ENCODE assay signal across 14 cellular contexts in genomic region chr1:221706862-221707582, GRCh38. TPM values are rescaled to one million over a fixed set of nuclear protein-coding genes. Genes with fewer than 3 reads are reported as not detected.
DNase-seq lines count a peak whose midpoint lies in the region; ATAC-seq and TF ChIP-seq lines count a peak whose summit lies in the region.
"Had no signal": no experiment of that assay in that cellular context is flagged by ENCODE, and none has a peak within 500 bp of the region (broad histone marks: within the 10 kb centered on the region; RNA-seq: fewer than 3 reads in every experiment).

No MANE protein-coding gene starts in this region.

- H3K36me3 ChIP-seq in IMR-90 (ENCODE audit: control insufficient read depth, insufficient read depth, low read length): peaks cover 37% of the 10 kb centered on the region
- H3K36me3 ChIP-seq in esophagus muscularis mucosa: peaks cover 0 to 18% (median 11%) of the 10 kb centered on the region in 4 donors
- H3K36me3 ChIP-seq in smooth muscle cell (ENCODE audit: low read depth): peaks cover 21% of the 10 kb centered on the region

- no peak overlapping the region for H4K91ac ChIP-seq in IMR-90 (ENCODE audit: insufficient read depth, low read depth, low read length)

- H2BK15ac ChIP-seq in IMR-90 (ENCODE audit: low read depth, low read length): no peak overlapping the region

- DNase-seq in IMR-90 (no peak), OCI-M1 (lab: John Stamatoyannopoulos, UW) (peak; percentile 41), esophagus muscularis mucosa (ENCODE audit: extremely low spot score) (no peak), smooth muscle cell (lab: John Stamatoyannopoulos, UW; ENCODE audit: unreplicated experiment) (no peak), KG1 (lab: John Stamatoyannopoulos, UW) (no peak)
- no peak for DNase-seq in activated T-cell treated with anti-CD3 and anti-CD28 coated beads, Interleukin-2, amount 50 U/mL, for 1 hour
- DNase-seq: activated naive CD4-positive, alpha-beta T cell treated with anti-CD3 and anti-CD28 coated beads for 36 hours; C1 segment of cervical spinal cord; DMS79; effector memory CD8-positive, alpha-beta T cell; naive thymus-derived CD4-positive, alpha-beta T cell; NCI-H1436; NCI-H226 had no signal

- CTCF ChIA-PET in IMR-90 (lab: Yijun Ruan, JAX): no interaction called here

- no peak overlapping the region for H3K56ac ChIP-seq in IMR-90 (ENCODE audit: extremely low read depth, insufficient read depth, low read length)

- H3K79me1 ChIP-seq in IMR-90 (ENCODE audit: low read depth in 1 of 2, low read length in 2 of 2): peaks cover 36 to 85% of the 10 kb centered on the region in 2 experiments

- H3K9me3 ChIP-seq in IMR-90 (ENCODE audit: control insufficient read depth, insufficient read depth, low read length): no peaks in the 10 kb centered on the region
- no peaks in the 10 kb centered on the region for H3K9me3 ChIP-seq in esophagus muscularis mucosa
- H3K9me3 ChIP-seq in smooth muscle cell (replicated peaks; ENCODE audit: low read depth): no peaks in the 10 kb centered on the region

- peaks cover 22% of the 10 kb centered on the region for H3K9me1 ChIP-seq in IMR-90 (ENCODE audit: insufficient read depth, low read length)

- H3K18ac ChIP-seq in IMR-90 (ENCODE audit: low read depth, low read length): no peak overlapping the region

- intact Hi-C loops in IMR-90 (cut with micrococcal nuclease): no loop called here
- intact Hi-C loops in esophagus muscularis mucosa (cut with DNase I): no loop called here

- dilution Hi-C loops in IMR-90 (cut with HindIII; ENCODE audit: low sequenced_read_pairs, unreplicated experiment): no loop called here

- no peak for TF ChIP-seq CTCF in IMR-90 (conservative IDR thresholded peaks at IDR 0.05; ENCODE audit: low read depth, low read length)
- no peak for TF ChIP-seq CTCF in esophagus muscularis mucosa (IDR thresholded peaks at IDR 0.05)
- no peak for TF ChIP-seq CTCF in smooth muscle cell (IDR thresholded peaks at IDR 0.05; ENCODE audit: borderline replicate concordance, insufficient read depth, poor library complexity, severe bottlenecking)

- H2BK20ac ChIP-seq in IMR-90 (ENCODE audit: low read depth, low read length): no peak overlapping the region

- peak overlapping the region; percentile 21; the same call in 1 of the 2 replicates for H3K27ac ChIP-seq in IMR-90 (ENCODE audit: insufficient read depth, low read length)
- H3K27ac ChIP-seq in esophagus muscularis mucosa (replicated peaks in 1 of 4): peak overlapping the region; percentile 74 to 77 (median 76)
- peak overlapping the region; percentile 99 for H3K27ac ChIP-seq in smooth muscle cell (ENCODE audit: low read depth)

- H4K20me1 ChIP-seq in IMR-90 (ENCODE audit: insufficient read depth, low read length): peaks cover 10% of the 10 kb centered on the region; the same call in 1 of the 2 replicates
- no peaks in the 10 kb centered on the region for H4K20me1 ChIP-seq in smooth muscle cell (ENCODE audit: low read depth)

- H3K9ac ChIP-seq in IMR-90 (ENCODE audit: low read depth, low read length) (no peak overlapping the region), smooth muscle cell (ENCODE audit: low read depth) (peak overlapping the region; percentile 68)

- in situ Hi-C loops in IMR-90 (cut with MboI; ENCODE audit: low sequenced_read_pairs): no loop called here

- H4K5ac ChIP-seq in IMR-90 (ENCODE audit: low read depth, low read length): no peak overlapping the region

- peaks cover 19% of the 10 kb centered on the region for H3K4me1 ChIP-seq in IMR-90 (ENCODE audit: control insufficient read depth, insufficient read depth, low read length)
- peaks cover 23 to 76% (median 72%) of the 10 kb centered on the region in 4 donors for H3K4me1 ChIP-seq in esophagus muscularis mucosa
- H3K4me1 ChIP-seq in smooth muscle cell (ENCODE audit: low read depth): peaks cover 43% of the 10 kb centered on the region

- H3K4me3 ChIP-seq in IMR-90 (ENCODE audit: insufficient read depth, low read depth, low read length) (no peak overlapping the region), esophagus muscularis mucosa (no peak overlapping the region), smooth muscle cell (no peak overlapping the region)

- H2BK120ac ChIP-seq in IMR-90 (ENCODE audit: low read depth, low read length): no peak overlapping the region

- H3K27me3 ChIP-seq in IMR-90 (ENCODE audit: control insufficient read depth, insufficient read depth, low read length) (no peaks in the 10 kb centered on the region), esophagus muscularis mucosa (no peaks in the 10 kb centered on the region), smooth muscle cell (ENCODE audit: low read depth) (no peaks in the 10 kb centered on the region)

- no CpG with 5 or more reads among the region's 8 CpGs for WGBS in IMR-90 (ENCODE audit: extremely low coverage in 2 of 2, insufficient read length in 1 of 2), 2 experiments
- WGBS in esophagus muscularis mucosa: 59% methylated on average over 8 of the region's 8 CpGs
- 40% methylated on average over 8 of the region's 8 CpGs for WGBS in smooth muscle cell (ENCODE audit: low lambda C conversion rate)

- ATAC-seq in IMR-90 (ENCODE audit: low read depth): no peak
- no peak for ATAC-seq in HG02852 (IDR thresholded peaks at IDR 0.05; ENCODE audit: unreplicated experiment)

- no peak overlapping the region for H3K14ac ChIP-seq in IMR-90 (replicated peaks; ENCODE audit: low read depth, low read length)

- POLR2A ChIA-PET in IMR-90 (lab: Charles Lee; ENCODE audit: unreplicated experiment): no interaction called here

- TF ChIP-seq EP300 in esophagus muscularis mucosa (IDR thresholded peaks at IDR 0.05): no peak

- H2AK9ac ChIP-seq in IMR-90 (replicated peaks; ENCODE audit: low read depth, low read length, poor library complexity): no peak overlapping the region

- peak overlapping the region; percentile 27 for H2BK5ac ChIP-seq in IMR-90 (ENCODE audit: low read depth, low read length, poor library complexity, severe bottlenecking)

- no peak overlapping the region for H3K23ac ChIP-seq in IMR-90 (ENCODE audit: low read depth, low read length)

- H3K79me2 ChIP-seq in smooth muscle cell (ENCODE audit: low read depth): peaks cover 49% of the 10 kb centered on the region

- H2AFZ ChIP-seq in IMR-90 (replicated peaks; ENCODE audit: low read length, poor library complexity) (no peak overlapping the region), smooth muscle cell (ENCODE audit: low read depth) (no peak overlapping the region)

- no peak overlapping the region; a peak in 1 of 4 replicates for H4K8ac ChIP-seq in IMR-90 (ENCODE audit: low read depth in 2 of 2, low read length in 2 of 2)

- no peak for TF ChIP-seq RAD21 in IMR-90 (IDR thresholded peaks at IDR 0.05; ENCODE audit: low read length)

- H3K4me2 ChIP-seq in IMR-90 (ENCODE audit: low read depth, low read length) (no peak overlapping the region), smooth muscle cell (peak overlapping the region; percentile 77)

- H2AK5ac ChIP-seq in IMR-90 (ENCODE audit: low read depth, low read length): no peak overlapping the region

- BruUV-seq in IMR-90 (replicated peaks; lab: Mats Ljungman, UMichigan): no TSS peak

- no peak for TF ChIP-seq POLR2A in IMR-90 (IDR thresholded peaks at IDR 0.05; ENCODE audit: low read depth, low read length)
- TF ChIP-seq POLR2A in esophagus muscularis mucosa (IDR thresholded peaks at IDR 0.05; ENCODE audit: low read depth): no peak

- peaks cover 34% of the 10 kb centered on the region for H3F3A ChIP-seq in smooth muscle cell (ENCODE audit: low read depth)

- H3K4ac ChIP-seq in IMR-90 (ENCODE audit: low read depth, low read length): 0 out of 2 replicates have a peak overlapping the region, but pooled peaks have one; percentile 24

TF ChIP-seq in IMR-90, 13 proteins besides CTCF, POLR2A, EP300 and RAD21:
- TF ChIP-seq BHLHE40 (IDR thresholded peaks at IDR 0.05; ENCODE audit: low read depth, low read length): no peak
- no peak for TF ChIP-seq NFE2L2 (IDR thresholded peaks at IDR 0.05; ENCODE audit: low read depth, low read length)
- TF ChIP-seq RCOR1 (IDR thresholded peaks at IDR 0.05; ENCODE audit: insufficient replicate concordance, low read length): no peak
- TF ChIP-seq CEBPB (IDR thresholded peaks at IDR 0.05; ENCODE audit: low read depth, low read length): no peak
- no peak for TF ChIP-seq MAZ (IDR thresholded peaks at IDR 0.05; ENCODE audit: borderline replicate concordance, low read depth, low read length)
- no peak for TF ChIP-seq SMC3 (IDR thresholded peaks at IDR 0.05; ENCODE audit: low read depth, low read length)
- TF ChIP-seq MAFK (IDR thresholded peaks at IDR 0.05; ENCODE audit: low read depth, low read length): no peak
- TF ChIP-seq ELK1 (IDR thresholded peaks at IDR 0.05; ENCODE audit: borderline replicate concordance, low read depth, low read length): no peak
- no peak for TF ChIP-seq RFX5 (IDR thresholded peaks at IDR 0.05; ENCODE audit: low read depth, low read length)
- TF ChIP-seq USF2 (IDR thresholded peaks at IDR 0.05; ENCODE audit: low read depth, low read length): no peak
- no peak for TF ChIP-seq FOS (IDR thresholded peaks at IDR 0.05; ENCODE audit: low read depth, low read length)
- TF ChIP-seq CHD1 (IDR thresholded peaks at IDR 0.05; ENCODE audit: low read depth, low read length): no peak
- no peak for TF ChIP-seq MXI1 (IDR thresholded peaks at IDR 0.05; ENCODE audit: borderline replicate concordance, low read depth, low read length)

RNA-seq across cellular contexts. Expression of gene DUSP10, which starts 34.9 kb away (rescaled TPM):
- total RNA-seq in IMR-90 (2012; rRNA removed) (59.1 and 71.4 TPM in 2 replicates), esophagus muscularis mucosa (10 to 100 TPM in 2 of 4 donors, 1 to 10 TPM in 2; 5.5 to 13.1 (median 8.6) TPM), smooth muscle cell (78.2 and 104 TPM in 2 replicates)
- polyA plus RNA-seq in IMR-90 (2012; rRNA removed) (41.7 and 44.8 TPM in 2 replicates), smooth muscle cell (49.7 and 56.8 TPM in 2 replicates)
- 23.4 and 35.1 TPM in 2 replicates for polyA plus RNA-seq in IMR-90 (2012; cell fraction: cytosol; rRNA removed)
- 32.9 and 43.8 TPM in 2 replicates for polyA plus RNA-seq in IMR-90 (2012; cell fraction: nucleus; rRNA removed; ENCODE audit: low replicate concordance)

Comparison
In these comparisons a context has a peak if more than half of its experiments do, and no peak if none do; other contexts are left out.
1. H3K27ac ChIP-seq: peak in every context shown above with its lines; median percentile 99 in smooth muscle cell; 76 in esophagus muscularis mucosa; 21 in IMR-90.